8 cellular contexts compared by ENCODE assay signal in genomic region chr3:45612918-45613602, GRCh38. TPM values are rescaled to one million over a fixed set of nuclear protein-coding genes. Genes with fewer than 3 reads are reported as not detected.
DNase-seq lines count a peak whose midpoint lies in the region; ATAC-seq and TF ChIP-seq lines count a peak whose summit lies in the region.

No MANE protein-coding gene starts in this region.

- H3K36me3 ChIP-seq in BLaER1 treated with 17β-estradiol and CSF1 and Interleukin-3, amounts not matched to agents 10 nM and 100 nM, result peaks cover 36 to 83% (median 58%) of the 10 kb centered on the region in 11 experiments
- H3K36me3 ChIP-seq in upper lobe of right lung, result peaks cover 7% of the 10 kb centered on the region

- peak; percentile 50 for DNase-seq in astrocyte of the hippocampus (ENCODE audit: low read depth, low spot score)
- DNase-seq in upper lobe of right lung, result no peak
- DNase-seq in SIG-M5 treated with dmso at 0.1 percent for 504 hours (lab: John Stamatoyannopoulos, UW; ENCODE audit: unreplicated experiment), result no peak
- DNase-seq in activated effector memory CD4-positive, alpha-beta T cell treated with Interleukin-2 at 50 U/mL for 16 hours, result no peak
- DNase-seq in NCI-H748 (lab: John Stamatoyannopoulos, UW; ENCODE audit: unreplicated experiment), result no peak

- peaks cover 88 to 100% (median 100%) of the 10 kb centered on the region in 11 experiments for H4K20me1 ChIP-seq in BLaER1 treated with 17β-estradiol and CSF1 and Interleukin-3, amounts not matched to agents 10 nM and 100 nM

- ATAC-seq in GM19467 (IDR thresholded peaks at IDR 0.05; ENCODE audit: unreplicated experiment), result peak; percentile 70
- ATAC-seq in HG03432 (IDR thresholded peaks at IDR 0.05; ENCODE audit: unreplicated experiment), result peak; percentile 82
- ATAC-seq in upper lobe of right lung, result no peak

- no peak for TF ChIP-seq CTCF in upper lobe of right lung (IDR thresholded peaks at IDR 0.05)

- H3K9ac ChIP-seq in BLaER1 treated with 17β-estradiol and CSF1 and Interleukin-3, amounts not matched to agents 10 nM and 100 nM, result peak overlapping the region in 1 of 11 experiments; percentile 11; a peak in 1 of 22 replicates

- intact Hi-C loops in upper lobe of right lung (cut with DNase I), result no loop called here

- H3K4me2 ChIP-seq in BLaER1 treated with 17β-estradiol and CSF1 and Interleukin-3, amounts not matched to agents 10 nM and 100 nM, result peak overlapping the region; percentile 18 to 76 (median 57); a peak in 19 of 22 replicates

- H3K27ac ChIP-seq in BLaER1 treated with 17β-estradiol and CSF1 and Interleukin-3, amounts not matched to agents 10 nM and 100 nM, result no peak overlapping the region
- peak overlapping the region; percentile 2 for H3K27ac ChIP-seq in upper lobe of right lung

- no peaks in the 10 kb centered on the region for H3K9me3 ChIP-seq in BLaER1 treated with 17β-estradiol and CSF1 and Interleukin-3, amounts not matched to agents 10 nM and 100 nM (replicated peaks in 1 of 11)
- H3K9me3 ChIP-seq in upper lobe of right lung, result no peaks in the 10 kb centered on the region

- H3K27me3 ChIP-seq in BLaER1 treated with 17β-estradiol and CSF1 and Interleukin-3, amounts not matched to agents 10 nM and 100 nM, result no peaks in the 10 kb centered on the region
- H3K27me3 ChIP-seq in upper lobe of right lung, result no peaks in the 10 kb centered on the region

- peaks cover 58 to 82% (median 67%) of the 10 kb centered on the region in 10 experiments for H3K4me1 ChIP-seq in BLaER1 treated with 17β-estradiol and CSF1 and Interleukin-3, amounts not matched to agents 10 nM and 100 nM
- H3K4me1 ChIP-seq in upper lobe of right lung, result peaks cover 65% of the 10 kb centered on the region

- H3K4me3 ChIP-seq in BLaER1 treated with 17β-estradiol and CSF1 and Interleukin-3, amounts not matched to agents 10 nM and 100 nM, result no peak overlapping the region
- no peak overlapping the region for H3K4me3 ChIP-seq in upper lobe of right lung

RNA-seq across cellular contexts. Expression of gene LIMD1, which starts 18.5 kb away (rescaled TPM):
- 103 TPM for total RNA-seq in upper lobe of right lung
